Comparison of ENCODE assay signal across 18 cellular contexts in the genomic region with DNA sequence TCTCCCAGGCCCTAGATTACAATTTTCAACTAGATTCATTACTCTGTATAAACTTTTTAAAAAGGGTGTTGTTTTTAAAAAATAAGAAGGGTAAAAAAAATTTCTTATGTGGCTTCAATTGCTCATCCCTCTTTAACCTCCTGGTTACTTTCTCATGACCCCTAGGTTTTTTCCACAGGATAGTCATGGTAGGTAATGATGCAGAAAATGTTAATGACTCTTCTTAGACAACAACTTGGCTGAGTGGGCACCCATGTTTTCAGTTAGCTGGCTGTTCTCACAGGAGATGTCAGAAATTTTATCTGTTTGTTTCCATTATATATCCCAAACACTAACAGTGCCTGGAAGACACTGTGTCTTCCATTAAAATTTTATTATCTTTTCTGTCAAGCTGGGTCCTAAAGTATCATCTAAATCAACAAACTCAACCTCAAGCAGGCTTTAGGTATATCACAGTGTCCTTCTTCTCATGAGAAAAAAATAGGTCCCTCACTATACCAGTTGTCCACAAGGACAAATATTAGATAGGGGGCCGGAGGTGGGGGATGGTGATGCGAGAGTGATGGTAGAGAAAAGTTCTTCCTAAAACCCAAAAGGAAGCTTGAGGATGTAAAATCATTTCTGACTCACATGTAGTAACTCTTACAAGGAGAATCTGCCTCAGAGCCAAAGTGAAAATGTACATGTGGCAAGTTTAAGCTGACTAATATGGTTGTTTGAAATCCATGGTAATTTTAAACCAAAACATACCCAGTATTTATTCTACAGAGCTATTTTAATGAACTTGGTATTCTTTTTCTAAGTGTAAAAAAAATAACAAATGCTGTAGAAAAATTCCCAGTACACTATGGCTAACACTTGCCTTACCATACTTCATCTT. TPM values are rescaled to one million over a fixed set of nuclear protein-coding genes. Genes with fewer than 3 reads are reported as not detected.
DNase-seq lines count a peak whose midpoint lies in the region; ATAC-seq, FAIRE-seq and TF ChIP-seq lines count a peak whose summit lies in the region.
"Had no signal": no experiment of that assay in that cellular context is flagged by ENCODE, and none has a peak within 500 bp of the region (broad histone marks: within the 10 kb centered on the region; RNA-seq: fewer than 3 reads in every experiment).

No MANE protein-coding gene starts in this region.

- H3K27me3 ChIP-seq in mammary epithelial cell (ENCODE audit: insufficient read depth, low read length) (no peaks in the 10 kb centered on the region), GM23338 (ENCODE audit: insufficient read depth) (no peaks in the 10 kb centered on the region)
- H3K27me3 ChIP-seq: BLaER1 had no signal

- H3K36me3 Mint-ChIP-seq in HFFc6 (ENCODE audit: low read depth) (peaks cover 84% of the 10 kb centered on the region), GM23338 (ENCODE audit: low read depth) (peaks cover 76% of the 10 kb centered on the region)
- H3K36me3 Mint-ChIP-seq: stimulated activated effector memory CD8-positive, alpha-beta T cell treated with anti-CD3 and anti-CD28 coated beads, Interleukin-12 subunit alpha, Interleukin-12 subunit beta, amount 100 ng/mL, for 72 hours had no signal

- peak overlapping the region; percentile 68 for H3K4me3 Mint-ChIP-seq in HFFc6
- no peak overlapping the region for H3K4me3 Mint-ChIP-seq in GM23338
- H3K4me3 Mint-ChIP-seq: stimulated activated effector memory CD8-positive, alpha-beta T cell treated with anti-CD3 and anti-CD28 coated beads, Interleukin-12 subunit alpha, Interleukin-12 subunit beta, amount 100 ng/mL, for 72 hours had no signal

- H2AFZ ChIP-seq in mammary epithelial cell (ENCODE audit: low read depth, low read length) (no peak overlapping the region), GM23338 (no peak overlapping the region)
- H2AFZ ChIP-seq: parathyroid adenoma had no signal

- no peak overlapping the region for H3K4me3 ChIP-seq in mammary epithelial cell (replicated peaks in 1 of 3; ENCODE audit: insufficient read depth in 1 of 3, low read depth in 2 of 3, low read length in 3 of 3)
- H3K4me3 ChIP-seq in GM23338: no peak overlapping the region
- H3K4me3 ChIP-seq: BLaER1, HAP-1 had no signal

- in situ Hi-C loops in ACHN (cut with HindIII; ENCODE audit: low pct_ligation_motif_present, low pct_unique_long_range_greater_than_20kb, low sequenced_read_pairs): no loop called here
- in situ Hi-C loops in mammary epithelial cell (cut with MboI; ENCODE audit: low sequenced_read_pairs in 2 of 2): no loop called here

- H4K20me1 ChIP-seq in mammary epithelial cell (ENCODE audit: insufficient read depth, low read length) (no peaks in the 10 kb centered on the region), GM23338 (replicated peaks; ENCODE audit: insufficient read depth) (no peaks in the 10 kb centered on the region)
- H4K20me1 ChIP-seq: BLaER1 had no signal

- TF ChIP-seq CTCF in HFFc6 (IDR thresholded peaks at IDR 0.05): no peak
- TF ChIP-seq CTCF in mammary epithelial cell (conservative IDR thresholded peaks at IDR 0.05 in 1 of 2, IDR thresholded peaks at IDR 0.05 in 1 of 2; ENCODE audit: extremely low read depth in 1 of 2, insufficient read depth in 1 of 2, low read depth in 1 of 2, low read length in 2 of 2): no peak
- no peak for TF ChIP-seq CTCF in GM23338 (conservative IDR thresholded peaks at IDR 0.05; ENCODE audit: low read depth in 2 of 2)

- H3K27ac ChIP-seq in mammary epithelial cell (ENCODE audit: insufficient read depth, low read depth, low read length): no peak overlapping the region
- no peak overlapping the region for H3K27ac ChIP-seq in GM23338 (ENCODE audit: low read depth)
- H3K27ac ChIP-seq: BLaER1, parathyroid adenoma had no signal

- H3K9me3 Mint-ChIP-seq in HFFc6 (peaks cover 38% of the 10 kb centered on the region), GM23338 (peaks cover 35% of the 10 kb centered on the region)

- ATAC-seq in GM23338 (no peak), left cardiac atrium (no peak)
- ATAC-seq: stimulated activated effector memory CD8-positive, alpha-beta T cell treated with anti-CD3 and anti-CD28 coated beads, Interleukin-12 subunit alpha, Interleukin-12 subunit beta, amount 100 ng/mL, for 72 hours had no signal

- peaks cover 9% of the 10 kb centered on the region for H3K79me2 ChIP-seq in mammary epithelial cell (ENCODE audit: insufficient read depth, low read length)
- H3K79me2 ChIP-seq in GM23338 (replicated peaks; ENCODE audit: insufficient read depth): no peaks in the 10 kb centered on the region
- H3K79me2 ChIP-seq: parathyroid adenoma had no signal

- H3K9me2 ChIP-seq in GM23338 (ENCODE audit: insufficient read depth): no peaks in the 10 kb centered on the region

- H3K27me3 Mint-ChIP-seq in HFFc6 (ENCODE audit: insufficient read depth) (peaks cover 9% of the 10 kb centered on the region), GM23338 (ENCODE audit: insufficient read depth, low read depth, poor library complexity) (peaks cover 1% of the 10 kb centered on the region)

- H3K36me3 ChIP-seq in mammary epithelial cell (ENCODE audit: insufficient read depth, low read length): peaks cover 23% of the 10 kb centered on the region
- peaks cover 21% of the 10 kb centered on the region for H3K36me3 ChIP-seq in GM23338 (ENCODE audit: insufficient read depth)
- H3K36me3 ChIP-seq: BLaER1, HAP-1 had no signal

- no peaks in the 10 kb centered on the region for H3K9me3 ChIP-seq in mammary epithelial cell (replicated peaks; ENCODE audit: insufficient read depth, low read length)
- H3K9me3 ChIP-seq: HAP-1 had no signal

- dilution Hi-C loops in mammary epithelial cell (cut with HindIII; ENCODE audit: low sequenced_read_pairs): no loop called here

- WGBS in mammary epithelial cell (ENCODE audit: low coverage, missing lambda C conversion rate): 100% methylated on average over 2 of the region's 2 CpGs

- no peaks in the 10 kb centered on the region for H3K4me1 ChIP-seq in mammary epithelial cell (ENCODE audit: insufficient read depth, low read length)
- H3K4me1 ChIP-seq in GM23338 (ENCODE audit: insufficient read depth): no peaks in the 10 kb centered on the region
- H3K4me1 ChIP-seq: BLaER1, HAP-1, parathyroid adenoma had no signal

- H3K27ac Mint-ChIP-seq in HFFc6: peak overlapping the region; percentile 100
- H3K27ac Mint-ChIP-seq in GM23338: no peak overlapping the region
- H3K27ac Mint-ChIP-seq: stimulated activated effector memory CD8-positive, alpha-beta T cell treated with anti-CD3 and anti-CD28 coated beads, Interleukin-12 subunit alpha, Interleukin-12 subunit beta, amount 100 ng/mL, for 72 hours had no signal

- CTCF ChIA-PET in mammary epithelial cell (lab: Charles Lee; ENCODE audit: low non-redundant PET): no interaction called here

- peak; percentile 50 for DNase-seq in ACHN
- DNase-seq in HFFc6: peak; percentile 92
- DNase-seq in mammary epithelial cell: peak; percentile 25
- DNase-seq in GM23338 (ENCODE audit: low spot score): no peak
- no peak for DNase-seq in T-helper 2 cell
- DNase-seq in NAMALWA (ENCODE audit: low spot score): no peak
- DNase-seq in left cardiac atrium: no peak
- DNase-seq: activated T-cell treated with anti-CD3 and anti-CD28 coated beads for 4 hours; effector CD8-positive, alpha-beta T cell; NCI-H2227 treated with DMSO at 0.1 percent for 48 hours; OCI-M1; stimulated activated CD4-positive, alpha-beta T cell treated with anti-CD3 and anti-CD28 coated beads, Interleukin-2, amount 100 ng/mL, for 24 hours; SW 1271 had no signal

- no TSS peak for BruUV-seq in mammary epithelial cell (replicated peaks; lab: Mats Ljungman, UMichigan)

- H3K4me1 Mint-ChIP-seq in HFFc6 (ENCODE audit: low read depth): peaks cover 32% of the 10 kb centered on the region
- H3K4me1 Mint-ChIP-seq in GM23338: peaks cover 4% of the 10 kb centered on the region; the same call in 1 of the 3 replicates
- H3K4me1 Mint-ChIP-seq: stimulated activated effector memory CD8-positive, alpha-beta T cell treated with anti-CD3 and anti-CD28 coated beads, Interleukin-12 subunit alpha, Interleukin-12 subunit beta, amount 100 ng/mL, for 72 hours had no signal

- peak; percentile 80 for FAIRE-seq in islet of Langerhans (lab: Jason Lieb, UNC)

- H3K9ac ChIP-seq in mammary epithelial cell (ENCODE audit: insufficient read depth, low read length): no peak overlapping the region
- H3K9ac ChIP-seq: BLaER1, parathyroid adenoma had no signal

- no peaks in the 10 kb centered on the region for H3F3A ChIP-seq in GM23338 (replicated peaks; ENCODE audit: low read depth)

- H3K4me2 ChIP-seq in mammary epithelial cell (ENCODE audit: insufficient read depth, low read depth, low read length) (no peak overlapping the region), GM23338 (no peak overlapping the region)
- H3K4me2 ChIP-seq: BLaER1 had no signal

- intact Hi-C loops in mammary epithelial cell (cut with micrococcal nuclease): no loop called here
- intact Hi-C loops in left cardiac atrium (cut with DNase I): no loop called here

RNA-seq across cellular contexts. Expression of gene PLOD2, which starts 43.3 kb away (rescaled TPM):
- 100 to 1,000 TPM; 181 to 358 (median 200) TPM for total RNA-seq in HFFc6 (2021; fragmentation: NEBNext Ultra II Directional; extraction: Animal tissue kit (Norgen Biotek cat#: 25700))
- 100 to 1,000 TPM in 1 of 2 donors, 10 to 100 TPM in 1; 42.1 to 112 TPM for total RNA-seq in mammary epithelial cell
- polyA plus RNA-seq in mammary epithelial cell: 19.6 TPM
- 38.8 TPM for polyA minus RNA-seq in mammary epithelial cell
- 30.5 and 31.7 TPM in 2 replicates for total RNA-seq in GM23338 (2014; rRNA removed; shearing (Covaris generic))
- polyA plus RNA-seq in GM23338 (2016; fragmentation: Nextera tagmentation; extraction: Ambion mirVana): 19.3 and 26.7 TPM in 2 replicates
- 10 to 100 TPM; 35.7 to 39.0 TPM for total RNA-seq in left cardiac atrium

Comparison
In these comparisons a context has a peak if more than half of its experiments do, and no peak if none do; other contexts are left out.
1. DNase-seq: peak in ACHN (single experiment), HFFc6 (single experiment) and mammary epithelial cell (single experiment); none in GM23338 (single experiment), T-helper 2 cell (0 of 5), NAMALWA (single experiment) and left cardiac atrium (single experiment).